ENCODE assay signal across 23 cellular contexts in genomic region chr17:56599093-56599492, GRCh38. TPM values are rescaled to one million over a fixed set of nuclear protein-coding genes. Genes with fewer than 3 reads are reported as not detected.
DNase-seq lines count a peak whose midpoint lies in the region; ATAC-seq and TF ChIP-seq lines count a peak whose summit lies in the region.
"Had no signal": no experiment of that assay in that cellular context is flagged by ENCODE, and none has a peak within 500 bp of the region (broad histone marks: within the 10 kb centered on the region; RNA-seq: fewer than 3 reads in every experiment).

No MANE protein-coding gene starts in this region.

- H4K12ac ChIP-seq in trophoblast cell (ENCODE audit: low read depth, low read length) = no peak overlapping the region

- H3K14ac ChIP-seq in trophoblast cell (ENCODE audit: low read length) = no peak overlapping the region

- CTCF ChIA-PET in WTC11 (lab: Charles Lee) = interaction anchor here (0.7 to 4.4 kb wide), 9 partner anchors 25 to 221 kb away, joined by 3 to 15 read pairs (median 4); no protein-coding TSS in a partner anchor

- peaks cover 7 to 10% of the 10 kb centered on the region in 2 experiments for H3K4me1 ChIP-seq in trophoblast cell (ENCODE audit: control insufficient read depth in 1 of 2, insufficient read depth in 2 of 2, low read length in 2 of 2)

- TF ChIP-seq CTCF in WTC11 (IDR thresholded peaks at IDR 0.05) (no peak), brain microvascular endothelial cell (IDR thresholded peaks at IDR 0.05; ENCODE audit: low read depth, low read length, missing control alignments) (no peak)

- no peaks in the 10 kb centered on the region for H3K36me3 Mint-ChIP-seq in activated T-cell treated with anti-CD3 and anti-CD28 coated beads, Interleukin-2, amount 50 U/mL, for 72 hours (ENCODE audit: insufficient read depth in 2 of 2)
- H3K36me3 Mint-ChIP-seq in activated T-cell treated with anti-CD3 and anti-CD28 coated beads, Interleukin-2, amount 50 U/mL, for 4 hours (ENCODE audit: insufficient read depth) = no peaks in the 10 kb centered on the region
- H3K36me3 Mint-ChIP-seq in WTC11 = no peaks in the 10 kb centered on the region
- H3K36me3 Mint-ChIP-seq: natural killer cell treated with Interleukin-12 subunit alpha and Interleukin-12 subunit beta and Interleukin-15 and Interleukin-18, amount 100 ng/mL, for 72 hours had no signal

- H4K91ac ChIP-seq in trophoblast cell (ENCODE audit: low read depth, low read length) = peak overlapping the region; percentile 31

- H3K23ac ChIP-seq in trophoblast cell (ENCODE audit: low read length) = no peak overlapping the region

- no CpG with 5 or more reads among the region's 4 CpGs for WGBS in trophoblast cell (ENCODE audit: extremely low coverage, insufficient coverage, insufficient read length)

- H2AK5ac ChIP-seq in trophoblast cell (ENCODE audit: low read length) = peak overlapping the region; percentile 25

- peaks cover 18% of the 10 kb centered on the region for H3K27me3 Mint-ChIP-seq in activated T-cell treated with anti-CD3 and anti-CD28 coated beads, Interleukin-2, amount 50 U/mL, for 72 hours (ENCODE audit: low read depth)
- peaks cover 37% of the 10 kb centered on the region for H3K27me3 Mint-ChIP-seq in activated T-cell treated with anti-CD3 and anti-CD28 coated beads, Interleukin-2, amount 50 U/mL, for 4 hours (ENCODE audit: low read depth)
- peaks cover 45% of the 10 kb centered on the region for H3K27me3 Mint-ChIP-seq in WTC11 (ENCODE audit: low read depth)

- no peak overlapping the region for H2AFZ ChIP-seq in trophoblast cell (ENCODE audit: insufficient read depth, low read length, poor library complexity)

- peak overlapping the region; percentile 47 for H2BK12ac ChIP-seq in trophoblast cell (ENCODE audit: low read length)

- no peaks in the 10 kb centered on the region for H3K9me3 Mint-ChIP-seq in activated T-cell treated with anti-CD3 and anti-CD28 coated beads, Interleukin-2, amount 50 U/mL, for 72 hours
- no peaks in the 10 kb centered on the region for H3K9me3 Mint-ChIP-seq in activated T-cell treated with anti-CD3 and anti-CD28 coated beads, Interleukin-2, amount 50 U/mL, for 4 hours
- H3K9me3 Mint-ChIP-seq in WTC11 = no peaks in the 10 kb centered on the region
- H3K9me3 Mint-ChIP-seq: natural killer cell treated with Interleukin-12 subunit alpha and Interleukin-12 subunit beta and Interleukin-15 and Interleukin-18, amount 100 ng/mL, for 72 hours had no signal

- no peak overlapping the region for H3K4ac ChIP-seq in trophoblast cell (ENCODE audit: low read depth, low read length)

- H2BK5ac ChIP-seq in trophoblast cell (ENCODE audit: low read depth, low read length, poor library complexity) = no peak overlapping the region

- peak overlapping the region; percentile 23 to 80 for H3K4me3 Mint-ChIP-seq in activated T-cell treated with anti-CD3 and anti-CD28 coated beads, Interleukin-2, amount 50 U/mL, for 72 hours
- H3K4me3 Mint-ChIP-seq in activated T-cell treated with anti-CD3 and anti-CD28 coated beads, Interleukin-2, amount 50 U/mL, for 4 hours = no peak overlapping the region
- H3K4me3 Mint-ChIP-seq in WTC11 = peak overlapping the region; percentile 4; the same call in 1 of the 2 replicates
- H3K4me3 Mint-ChIP-seq: natural killer cell treated with Interleukin-12 subunit alpha and Interleukin-12 subunit beta and Interleukin-15 and Interleukin-18, amount 100 ng/mL, for 72 hours had no signal

- no peak for DNase-seq in activated T-cell treated with anti-CD3 and anti-CD28 coated beads, Interleukin-2, amount 50 U/mL, for 72 hours
- no peak for DNase-seq in activated T-cell treated with anti-CD3 and anti-CD28 coated beads, Interleukin-2, amount 50 U/mL, for 4 hours
- DNase-seq in Kasumi-1 (lab: John Stamatoyannopoulos, UW) = peak; percentile 54 to 77
- DNase-seq in WTC11 (ENCODE audit: low spot score) = no peak
- no peak for DNase-seq in trophoblast cell
- no peak for DNase-seq in NCI-H1436 (lab: John Stamatoyannopoulos, UW)
- no peak for DNase-seq in brain microvascular endothelial cell
- DNase-seq: activated CD8-positive, alpha-beta memory T cell treated with anti-CD3 and anti-CD28 coated beads, Interleukin-2, amount 50 U/mL, for 4 hours; activated gamma-delta T cell treated with Interleukin-2 at 50 U/mL for 16 hours; midbrain; NCI-H1417; NCI-H2107; NCI-H446; ovary; retina; SHP77; small intestine; stimulated activated CD4-positive, alpha-beta T cell treated with anti-CD3 and anti-CD28 coated beads, Interleukin-1b, Interleukin-23, amount 100 ng/mL, for 48 hours; uterus had no signal

- H4K8ac ChIP-seq in trophoblast cell (ENCODE audit: low read depth, low read length) = no peak overlapping the region

- H3K36me3 ChIP-seq in trophoblast cell (ENCODE audit: control insufficient read depth in 1 of 2, insufficient read depth in 2 of 2, low read length in 2 of 2) (peaks cover 2 to 3% of the 10 kb centered on the region in 2 experiments), brain microvascular endothelial cell (replicated peaks) (no peaks in the 10 kb centered on the region)
- H3K36me3 ChIP-seq: ovary, uterus had no signal

- H3K27me3 ChIP-seq in trophoblast cell (ENCODE audit: insufficient read depth, low read length) = no peaks in the 10 kb centered on the region
- peaks cover 17% of the 10 kb centered on the region for H3K27me3 ChIP-seq in brain microvascular endothelial cell (replicated peaks)
- H3K27me3 ChIP-seq: ovary had no signal

- H3K4me3 ChIP-seq in trophoblast cell (ENCODE audit: low read depth, low read length) (no peak overlapping the region), brain microvascular endothelial cell (ENCODE audit: low read depth, low read length) (no peak overlapping the region)
- H3K4me3 ChIP-seq: ovary, uterus had no signal

- H3K79me2 ChIP-seq in trophoblast cell (ENCODE audit: control insufficient read depth, insufficient read depth, low read length, poor library complexity) = peaks cover 7% of the 10 kb centered on the region

- H2BK120ac ChIP-seq in trophoblast cell (ENCODE audit: insufficient read depth, low read length, poor library complexity) = no peak overlapping the region

- peak overlapping the region; percentile 72 for H3K27ac Mint-ChIP-seq in activated T-cell treated with anti-CD3 and anti-CD28 coated beads, Interleukin-2, amount 50 U/mL, for 72 hours
- H3K27ac Mint-ChIP-seq in WTC11 = no peak overlapping the region
- H3K27ac Mint-ChIP-seq: CD14-positive monocyte; natural killer cell treated with Interleukin-12 subunit alpha and Interleukin-12 subunit beta and Interleukin-15 and Interleukin-18, amount 100 ng/mL, for 72 hours had no signal

- H3K4me1 Mint-ChIP-seq in activated T-cell treated with anti-CD3 and anti-CD28 coated beads, Interleukin-2, amount 50 U/mL, for 72 hours (ENCODE audit: low read depth) = peaks cover 67% of the 10 kb centered on the region
- peaks cover 78% of the 10 kb centered on the region for H3K4me1 Mint-ChIP-seq in activated T-cell treated with anti-CD3 and anti-CD28 coated beads, Interleukin-2, amount 50 U/mL, for 4 hours (ENCODE audit: low read depth)
- H3K4me1 Mint-ChIP-seq in WTC11 = peaks cover 21% of the 10 kb centered on the region

- H3K9ac ChIP-seq in trophoblast cell (ENCODE audit: low read length) = no peak overlapping the region

- POLR2A ChIA-PET in WTC11 (lab: Charles Lee) = no interaction called here

- H3K79me1 ChIP-seq in trophoblast cell (ENCODE audit: low read length) = peaks cover 31% of the 10 kb centered on the region

- H3K9me3 ChIP-seq in trophoblast cell (ENCODE audit: insufficient read depth, low read depth, low read length) = no peaks in the 10 kb centered on the region
- H3K9me3 ChIP-seq: ovary, uterus had no signal

- ATAC-seq in activated T-cell treated with anti-CD3 and anti-CD28 coated beads, Interleukin-2, amount 50 U/mL, for 72 hours (replicated peaks in 1 of 2) = no peak
- no peak for ATAC-seq in activated T-cell treated with anti-CD3 and anti-CD28 coated beads, Interleukin-2, amount 50 U/mL, for 4 hours
- ATAC-seq in WTC11 = no peak
- ATAC-seq: natural killer cell treated with Interleukin-12 subunit alpha and Interleukin-12 subunit beta and Interleukin-15 and Interleukin-18, amount 100 ng/mL, for 72 hours had no signal

- no peak overlapping the region for H3K27ac ChIP-seq in trophoblast cell (ENCODE audit: low read depth, low read length)
- no peak overlapping the region for H3K27ac ChIP-seq in brain microvascular endothelial cell
- H3K27ac ChIP-seq: ovary, uterus had no signal

- no peak overlapping the region for H3K4me2 ChIP-seq in trophoblast cell (ENCODE audit: low read length)

- H3K18ac ChIP-seq in trophoblast cell (ENCODE audit: low read length) = no peak overlapping the region

- in situ Hi-C loops in brain microvascular endothelial cell (cut with HindIII; ENCODE audit: low pct_ligation_motif_present, low sequenced_read_pairs) = no loop called here

TF ChIP-seq in WTC11, 78 proteins besides CTCF, POLR2A, EP300 and RAD21 (continues in another document):
- TF ChIP-seq CREM (CRISPR knock-in tag; IDR thresholded peaks at IDR 0.05) (no peak), JAZF1 (CRISPR knock-in tag; IDR thresholded peaks at IDR 0.05) (no peak), TP53 (CRISPR knock-in tag; IDR thresholded peaks at IDR 0.05) (no peak), ETV6 (CRISPR knock-in tag; IDR thresholded peaks at IDR 0.05) (no peak), E2F5 (CRISPR knock-in tag; IDR thresholded peaks at IDR 0.05) (no peak), ZNF219 (CRISPR knock-in tag; IDR thresholded peaks at IDR 0.05; ENCODE audit: borderline replicate concordance) (no peak), KAT7 (CRISPR knock-in tag; IDR thresholded peaks at IDR 0.05; ENCODE audit: borderline replicate concordance) (no peak)

RNA-seq across cellular contexts. Expression of gene NOG, which starts 5.6 kb away (rescaled TPM):
- 1 to 10 TPM in 1 of 2 donors, under 1 TPM in 1; 0.91 to 1.7 TPM for total RNA-seq in activated T-cell treated with anti-CD3 and anti-CD28 coated beads, Interleukin-2, amount 50 U/mL, for 72 hours
- total RNA-seq in activated T-cell treated with anti-CD3 and anti-CD28 coated beads, Interleukin-2, amount 50 U/mL, for 4 hours = under 1 TPM; 0.37 to 0.89 (median 0.43) TPM
- total RNA-seq in WTC11 (2021) = 0.89 to 1.2 TPM (median 1.1 TPM) in 3 replicates
- 94.9 and 103 TPM in 2 replicates for polyA plus RNA-seq in trophoblast cell (2013)
- total RNA-seq: natural killer cell treated with Interleukin-12 subunit alpha and Interleukin-12 subunit beta and Interleukin-15 and Interleukin-18, amount 100 ng/mL, for 72 hours; T-helper 1 cell treated with Interleukin-12 subunit alpha and Interleukin-12 subunit beta and Interleukin-4 antibody, amounts not matched to agents 30 ng/mL and 1 ng/mL, for 36 hours had no signal
- polyA plus RNA-seq: liver had no signal

Comparison
In these comparisons a context has a peak if more than half of its experiments do, and no peak if none do; other contexts are left out.
1. DNase-seq: peak in Kasumi-1 (2 of 2); none in activated T-cell treated with anti-CD3 and anti-CD28 coated beads, Interleukin-2, amount 50 U/mL, for 72 hours (0 of 2), activated T-cell treated with anti-CD3 and anti-CD28 coated beads, Interleukin-2, amount 50 U/mL, for 4 hours (single experiment), WTC11 (single experiment), trophoblast cell (0 of 2), NCI-H1436 (single experiment) and brain microvascular endothelial cell (single experiment).